Comparison of ENCODE assay signal across 15 cellular contexts in the genomic region with DNA sequence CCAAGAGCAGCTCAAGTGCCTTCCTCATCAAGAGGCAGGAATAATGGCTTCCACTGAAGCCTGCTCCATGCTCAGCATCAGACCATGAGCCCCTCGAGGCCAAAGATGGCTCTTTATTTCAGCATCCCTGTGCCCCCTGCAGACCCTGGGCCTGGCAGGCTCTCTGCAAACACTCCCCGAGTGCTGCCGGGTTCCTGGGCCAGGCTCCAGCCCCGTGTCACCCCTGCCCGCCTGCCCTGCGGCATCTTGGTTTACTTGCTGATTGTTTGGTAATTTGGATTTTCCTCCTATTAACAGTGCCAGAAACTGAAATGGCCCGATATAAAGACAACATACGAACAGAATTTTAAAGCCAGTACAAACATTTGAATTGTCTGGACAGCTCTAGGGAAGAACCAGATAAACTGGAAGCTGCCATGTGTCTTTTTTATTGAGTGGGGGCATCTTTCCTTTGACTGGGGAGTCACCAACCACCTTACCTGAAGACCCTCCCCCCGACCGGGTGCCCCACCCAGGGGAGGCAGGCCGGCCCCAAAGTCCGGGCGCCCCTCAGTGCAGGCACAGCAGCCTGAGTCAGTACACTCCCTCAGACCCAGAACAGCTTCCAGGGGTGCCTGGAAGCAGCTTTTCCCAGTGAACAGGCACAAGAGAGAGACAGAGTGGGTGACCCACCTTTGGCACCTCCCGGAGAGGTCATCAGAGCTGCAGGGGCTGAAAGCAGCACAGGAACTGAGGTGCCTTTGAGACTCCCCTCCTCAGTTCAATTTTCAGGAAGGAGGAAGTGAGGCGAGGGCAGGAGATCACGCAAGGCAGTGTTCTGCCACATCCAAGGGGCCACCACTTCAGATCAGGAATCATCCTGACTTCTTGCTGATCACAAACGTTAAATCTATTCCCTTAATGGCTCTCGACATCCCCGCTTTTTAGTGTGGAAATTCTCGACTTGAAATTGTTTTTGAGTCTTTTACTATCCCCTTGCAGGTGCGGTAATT. TPM values are rescaled to one million over a fixed set of nuclear protein-coding genes. Genes with fewer than 3 reads are reported as not detected.
DNase-seq lines count a peak whose midpoint lies in the region; ATAC-seq and TF ChIP-seq lines count a peak whose summit lies in the region.
"Had no signal": no experiment of that assay in that cellular context is flagged by ENCODE, and none has a peak within 500 bp of the region (broad histone marks: within the 10 kb centered on the region; RNA-seq: fewer than 3 reads in every experiment).

No MANE protein-coding gene starts in this region.

- H3K4me3 Mint-ChIP-seq in stimulated activated naive CD8-positive, alpha-beta T cell treated with anti-CD3 and anti-CD28 coated beads, Interleukin-15, amount 100 ng/mL, for 72 hours, result peak overlapping the region; percentile 49 to 75

- CTCF ChIA-PET in PC-9 (lab: Charles Lee), result interaction anchor here (0.6 to 0.8 kb wide), 3 partner anchors 11 to 133 kb away, joined by 3 to 4 read pairs (median 3); no protein-coding TSS in a partner anchor

- TF ChIP-seq CTCF in cardiac muscle cell (IDR thresholded peaks at IDR 0.05; ENCODE audit: low read depth, low read length), result no peak
- TF ChIP-seq CTCF in PC-9 (conservative IDR thresholded peaks at IDR 0.05), result no peak
- no peak for TF ChIP-seq CTCF in foreskin keratinocyte (conservative IDR thresholded peaks at IDR 0.05)
- TF ChIP-seq CTCF in smooth muscle cell (IDR thresholded peaks at IDR 0.05; ENCODE audit: borderline replicate concordance, insufficient read depth, poor library complexity, severe bottlenecking), result no peak

- peak overlapping the region; percentile 72 for H3K4me2 ChIP-seq in PC-9
- no peak overlapping the region for H3K4me2 ChIP-seq in smooth muscle cell

- peak overlapping the region; percentile 44 to 91 for H3K27ac Mint-ChIP-seq in stimulated activated naive CD8-positive, alpha-beta T cell treated with anti-CD3 and anti-CD28 coated beads, Interleukin-15, amount 100 ng/mL, for 72 hours

- intact Hi-C loops in Right ventricle myocardium superior (cut with DNase I) (no loop called here), PC-9 (cut with micrococcal nuclease; ENCODE audit: unreplicated experiment) (no loop called here)

- H3K9me3 ChIP-seq in cardiac muscle cell (ENCODE audit: low read depth) (no peaks in the 10 kb centered on the region), PC-9 (ENCODE audit: insufficient read depth, low read depth) (no peaks in the 10 kb centered on the region), smooth muscle cell (replicated peaks; ENCODE audit: low read depth) (no peaks in the 10 kb centered on the region)

- peaks cover 0 to 10% of the 10 kb centered on the region in 2 donors for H3K9me3 Mint-ChIP-seq in stimulated activated naive CD8-positive, alpha-beta T cell treated with anti-CD3 and anti-CD28 coated beads, Interleukin-15, amount 100 ng/mL, for 72 hours

- H3K4me1 Mint-ChIP-seq in stimulated activated naive CD8-positive, alpha-beta T cell treated with anti-CD3 and anti-CD28 coated beads, Interleukin-15, amount 100 ng/mL, for 72 hours, result peaks cover 93% of the 10 kb centered on the region

- POLR2A ChIA-PET in PC-9 (lab: Charles Lee; ENCODE audit: unreplicated experiment), result interaction anchor here (0.6 kb wide), 1 partner anchor 18 kb away, joined by 3 read pairs; no protein-coding TSS in a partner anchor

- no peaks in the 10 kb centered on the region for H3K9me2 ChIP-seq in PC-9 (ENCODE audit: insufficient read depth)

- ATAC-seq in Right ventricle myocardium superior (ENCODE audit: poor library complexity), result no peak
- ATAC-seq in foreskin keratinocyte, result peak; percentile 8
- no peak for ATAC-seq in stimulated activated naive CD8-positive, alpha-beta T cell treated with anti-CD3 and anti-CD28 coated beads, Interleukin-15, amount 100 ng/mL, for 72 hours
- ATAC-seq in HG03378 (IDR thresholded peaks at IDR 0.05; ENCODE audit: unreplicated experiment), result no peak
- ATAC-seq: HCT116 had no signal

- H3K79me2 ChIP-seq in PC-9 (ENCODE audit: low read depth), result peaks cover 82% of the 10 kb centered on the region
- peaks cover 18% of the 10 kb centered on the region for H3K79me2 ChIP-seq in smooth muscle cell (ENCODE audit: low read depth)

- no peaks in the 10 kb centered on the region for H3K27me3 Mint-ChIP-seq in stimulated activated naive CD8-positive, alpha-beta T cell treated with anti-CD3 and anti-CD28 coated beads, Interleukin-15, amount 100 ng/mL, for 72 hours

- peaks cover 30% of the 10 kb centered on the region for H3F3A ChIP-seq in PC-9 (ENCODE audit: insufficient read depth, low read depth)
- H3F3A ChIP-seq in smooth muscle cell (ENCODE audit: low read depth), result no peaks in the 10 kb centered on the region

- H3K27me3 ChIP-seq in cardiac muscle cell (no peaks in the 10 kb centered on the region), PC-9 (ENCODE audit: insufficient read depth, low read depth) (no peaks in the 10 kb centered on the region), foreskin keratinocyte (no peaks in the 10 kb centered on the region), smooth muscle cell (ENCODE audit: low read depth) (no peaks in the 10 kb centered on the region)

- H3K4me1 ChIP-seq in cardiac muscle cell (ENCODE audit: low read depth) (peaks cover 13% of the 10 kb centered on the region), PC-9 (replicated peaks; ENCODE audit: insufficient read depth) (peaks cover 57% of the 10 kb centered on the region), foreskin keratinocyte (peaks cover 22% of the 10 kb centered on the region), smooth muscle cell (ENCODE audit: low read depth) (peaks cover 15% of the 10 kb centered on the region)

- H2AFZ ChIP-seq in PC-9 (no peak overlapping the region), smooth muscle cell (ENCODE audit: low read depth) (no peak overlapping the region)

- WGBS in smooth muscle cell (ENCODE audit: low lambda C conversion rate), result 87% methylated on average over 21 of the region's 21 CpGs

- H3K4me3 ChIP-seq in cardiac muscle cell, result no peak overlapping the region
- H3K4me3 ChIP-seq in PC-9, result no peak overlapping the region
- no peak overlapping the region for H3K4me3 ChIP-seq in smooth muscle cell

- no peaks in the 10 kb centered on the region for H3K36me3 ChIP-seq in cardiac muscle cell
- H3K36me3 ChIP-seq in PC-9 (ENCODE audit: low read depth), result no peaks in the 10 kb centered on the region
- no peaks in the 10 kb centered on the region for H3K36me3 ChIP-seq in smooth muscle cell (ENCODE audit: low read depth)

- BruUV-seq in PC-9 (replicated peaks; lab: Mats Ljungman, UMichigan), result TSS peak; percentile 66

- H3K27ac ChIP-seq in cardiac muscle cell, result peak overlapping the region; percentile 64
- H3K27ac ChIP-seq in PC-9, result peak overlapping the region; percentile 99
- peak overlapping the region; percentile 77 for H3K27ac ChIP-seq in foreskin keratinocyte
- no peak overlapping the region for H3K27ac ChIP-seq in substantia nigra (ENCODE audit: low read depth, low read length, poor library complexity, severe bottlenecking)
- no peak overlapping the region for H3K27ac ChIP-seq in smooth muscle cell (ENCODE audit: low read depth)

- no peaks in the 10 kb centered on the region for H4K20me1 ChIP-seq in PC-9 (ENCODE audit: insufficient read depth)
- H4K20me1 ChIP-seq in smooth muscle cell (ENCODE audit: low read depth), result peaks cover 44% of the 10 kb centered on the region

- no peak overlapping the region for H3K9ac ChIP-seq in smooth muscle cell (ENCODE audit: low read depth)

- DNase-seq in cardiac muscle cell (ENCODE audit: low read depth in 1 of 2, low spot score in 1 of 2) (no peak), Right ventricle myocardium superior (no peak), PC-9 (no peak), foreskin keratinocyte (no peak), substantia nigra (lab: John Stamatoyannopoulos, UW) (no peak), smooth muscle cell (lab: John Stamatoyannopoulos, UW; ENCODE audit: unreplicated experiment) (no peak)
- no peak for DNase-seq in stimulated activated naive CD8-positive, alpha-beta T cell treated with anti-CD3 and anti-CD28 coated beads, Interleukin-15, amount 100 ng/mL, for 72 hours
- DNase-seq: activated CD4-positive, alpha-beta T cell treated with anti-CD3 and anti-CD28 coated beads, Interleukin-2, amount 50 U/mL, for 4 hours; activated naive CD4-positive, alpha-beta T cell; cerebellar nuclear complex; DND-41; NCI-H2029; stimulated activated CD4-positive, alpha-beta T cell treated with anti-CD3 and anti-CD28 coated beads, Interleukin-12 subunit alpha, Interleukin-12 subunit beta, amount 100 ng/mL, for 4 hours had no signal

RNA-seq across cellular contexts. Expression of gene ITPK1, which starts 30.6 kb away (rescaled TPM):
- total RNA-seq in cardiac muscle cell, result 38.7 and 42.9 TPM in 2 replicates
- 33.0 and 39.4 TPM in 2 replicates for polyA plus RNA-seq in cardiac muscle cell
- total RNA-seq in Right ventricle myocardium superior, result 115 TPM
- 87.8 and 88.6 TPM in 2 replicates for total RNA-seq in PC-9 (2021)
- total RNA-seq in foreskin keratinocyte, result 77.9 and 94.3 TPM in 2 replicates
- polyA plus RNA-seq in foreskin keratinocyte, result 55.4 and 75.3 TPM in 2 replicates
- total RNA-seq in smooth muscle cell, result 9.2 and 17.6 TPM in 2 replicates
- polyA plus RNA-seq in smooth muscle cell, result 13.3 and 14.2 TPM in 2 replicates

Comparison
In these comparisons a context has a peak if more than half of its experiments do, and no peak if none do; other contexts are left out.
1. H3K27ac ChIP-seq: peak in cardiac muscle cell (single experiment), PC-9 (single experiment) and foreskin keratinocyte (single experiment); none in substantia nigra (single experiment) and smooth muscle cell (single experiment).